In genomic region chr3:184770541-184770940, GRCh38 we compare ENCODE assay signal across 16 cellular contexts. TPM values are rescaled to one million over a fixed set of nuclear protein-coding genes. Genes with fewer than 3 reads are reported as not detected.
A peak's percentile ranks its signal among the peaks of the same experiment; 100 is the strongest.
DNase-seq lines count a peak whose midpoint lies in the region; ATAC-seq, FAIRE-seq and TF ChIP-seq lines count a peak whose summit lies in the region.
"Had no signal": no experiment of that assay in that cellular context is flagged by ENCODE, and none has a peak within 500 bp of the region (broad histone marks: within the 10 kb centered on the region; RNA-seq: fewer than 3 reads in every experiment).

No MANE protein-coding gene starts in this region.

- H3K4me1 ChIP-seq in IMR-90 (ENCODE audit: control insufficient read depth, insufficient read depth, low read length) = peaks cover 29% of the 10 kb centered on the region
- no peaks in the 10 kb centered on the region for H3K4me1 ChIP-seq in kidney (ENCODE audit: control insufficient read depth in 1 of 2, insufficient read depth in 1 of 2, low read depth in 1 of 2, low read length in 2 of 2)
- peaks cover 0 to 20% (median 6%) of the 10 kb centered on the region in 6 donors for H3K4me1 ChIP-seq in spleen
- no peaks in the 10 kb centered on the region for H3K4me1 ChIP-seq in effector memory CD4-positive, alpha-beta T cell (ENCODE audit: control insufficient read depth, insufficient read depth, low read length, poor library complexity, severe bottlenecking)

- H2AFZ ChIP-seq in IMR-90 (replicated peaks; ENCODE audit: low read length, poor library complexity) = no peak overlapping the region
- H2AFZ ChIP-seq: GM23248 had no signal

- H2BK120ac ChIP-seq in IMR-90 (ENCODE audit: low read depth, low read length) = no peak overlapping the region

- peaks cover 4% of the 10 kb centered on the region; the same call in 1 of the 2 replicates for H3K9me1 ChIP-seq in IMR-90 (ENCODE audit: insufficient read depth, low read length)

- no peaks in the 10 kb centered on the region for H3K79me1 ChIP-seq in IMR-90 (ENCODE audit: low read depth in 1 of 2, low read length in 2 of 2)

- no peak overlapping the region for H2BK20ac ChIP-seq in IMR-90 (ENCODE audit: low read depth, low read length)

- ATAC-seq in IMR-90 (ENCODE audit: low read depth) = no peak

- H3K9ac ChIP-seq in IMR-90 (ENCODE audit: low read depth, low read length) (no peak overlapping the region), kidney (ENCODE audit: low read length in 2 of 2) (no peak overlapping the region)
- H3K9ac ChIP-seq: BLaER1 treated with 17β-estradiol and CSF1 and Interleukin-3, amounts not matched to agents 10 nM and 100 nM; GM23248 had no signal

- FAIRE-seq in kidney (lab: Jason Lieb, UNC) (no peak), GM12892 (lab: Jason Lieb, UNC) (no peak)
- FAIRE-seq: GM18507 had no signal

- intact Hi-C loops in IMR-90 (cut with micrococcal nuclease) = no loop called here
- intact Hi-C loops in kidney (cut with DNase I) = no loop called here
- intact Hi-C loops in spleen (cut with DNase I; ENCODE audit: low total_unique reads) = no loop called here
- intact Hi-C loops in lower leg skin (cut with DNase I; ENCODE audit: low total_unique reads) = no loop called here

- H2BK15ac ChIP-seq in IMR-90 (ENCODE audit: low read depth, low read length) = no peak overlapping the region

- no peaks in the 10 kb centered on the region for H3K36me3 Mint-ChIP-seq in nephron progenitor cell (ENCODE audit: low read depth)

- H3K4me3 Mint-ChIP-seq in nephron progenitor cell = peak overlapping the region; percentile 49
- H3K4me3 Mint-ChIP-seq: CD4-positive, alpha-beta T cell; H9 had no signal

- H3K4me1 Mint-ChIP-seq in nephron progenitor cell = peaks cover 78% of the 10 kb centered on the region

- H3K9me3 ChIP-seq in IMR-90 (ENCODE audit: control insufficient read depth, insufficient read depth, low read length) = no peaks in the 10 kb centered on the region
- no peaks in the 10 kb centered on the region for H3K9me3 ChIP-seq in kidney (ENCODE audit: control insufficient read depth in 1 of 2, low read length in 2 of 2)
- no peaks in the 10 kb centered on the region for H3K9me3 ChIP-seq in spleen
- H3K9me3 ChIP-seq in effector memory CD4-positive, alpha-beta T cell (ENCODE audit: control insufficient read depth, low read length) = no peaks in the 10 kb centered on the region
- H3K9me3 ChIP-seq: BLaER1 treated with 17β-estradiol and CSF1 and Interleukin-3, amounts not matched to agents 10 nM and 100 nM had no signal

- no peak overlapping the region for H3K4me2 ChIP-seq in IMR-90 (ENCODE audit: low read depth, low read length)

- H3K56ac ChIP-seq in IMR-90 (ENCODE audit: extremely low read depth, insufficient read depth, low read length) = no peak overlapping the region

- DNase-seq in IMR-90 (no peak), kidney (peak; percentile 39), nephron progenitor cell (no peak), spleen (peak; percentile 66), GM20000 (ENCODE audit: low spot score) (no peak), GM12892 (ENCODE audit: insufficient read length) (no peak), lower leg skin (ENCODE audit: low spot score in 2 of 2) (no peak)
- DNase-seq in effector memory CD4-positive, alpha-beta T cell = no peak
- DNase-seq: ACHN; Calu3; CD4-positive, alpha-beta T cell; DMS 273 treated with DMSO at 0.1 percent for 48 hours; H9 had no signal

- TF ChIP-seq RAD21 in IMR-90 (IDR thresholded peaks at IDR 0.05; ENCODE audit: low read length) = no peak

- POLR2A ChIA-PET in IMR-90 (lab: Charles Lee; ENCODE audit: unreplicated experiment) = no interaction called here

- H3K23ac ChIP-seq in IMR-90 (ENCODE audit: low read depth, low read length) = no peak overlapping the region

- H3K27ac ChIP-seq in IMR-90 (ENCODE audit: insufficient read depth, low read length) (no peak overlapping the region), kidney (ENCODE audit: low read depth in 2 of 2, low read length in 2 of 2) (no peak overlapping the region), spleen (no peak overlapping the region)
- no peak overlapping the region for H3K27ac ChIP-seq in effector memory CD4-positive, alpha-beta T cell (ENCODE audit: insufficient read depth, low read length, poor library complexity, severe bottlenecking)
- H3K27ac ChIP-seq: BLaER1 treated with 17β-estradiol and CSF1 and Interleukin-3, amounts not matched to agents 10 nM and 100 nM; GM23248 had no signal

- H3K36me3 ChIP-seq in IMR-90 (ENCODE audit: control insufficient read depth, insufficient read depth, low read length) (no peaks in the 10 kb centered on the region), kidney (ENCODE audit: control insufficient read depth in 1 of 2, insufficient read depth in 2 of 2, low read length in 2 of 2) (no peaks in the 10 kb centered on the region), spleen (no peaks in the 10 kb centered on the region)
- no peaks in the 10 kb centered on the region for H3K36me3 ChIP-seq in effector memory CD4-positive, alpha-beta T cell (ENCODE audit: control insufficient read depth, insufficient read depth, low read length)
- H3K36me3 ChIP-seq: BLaER1 treated with 17β-estradiol and CSF1 and Interleukin-3, amounts not matched to agents 10 nM and 100 nM had no signal

- H3K9me3 Mint-ChIP-seq in nephron progenitor cell = no peaks in the 10 kb centered on the region
- H3K9me3 Mint-ChIP-seq: CD4-positive, alpha-beta T cell; H9 had no signal

- no peak overlapping the region for H2AK9ac ChIP-seq in IMR-90 (replicated peaks; ENCODE audit: low read depth, low read length, poor library complexity)

- no peak overlapping the region for H3K18ac ChIP-seq in IMR-90 (ENCODE audit: low read depth, low read length)

- peaks cover 17% of the 10 kb centered on the region for H3K27me3 Mint-ChIP-seq in nephron progenitor cell (ENCODE audit: low read depth, poor library complexity)

- TF ChIP-seq CTCF in IMR-90 (conservative IDR thresholded peaks at IDR 0.05; ENCODE audit: low read depth, low read length) (no peak), kidney (IDR thresholded peaks at IDR 0.05; ENCODE audit: borderline replicate concordance, extremely low read depth, insufficient read depth) (no peak), nephron progenitor cell (IDR thresholded peaks at IDR 0.05) (no peak), spleen (IDR thresholded peaks at IDR 0.05 in 8 of 11, conservative IDR thresholded peaks at IDR 0.05 in 3 of 11) (no peak), GM20000 (IDR thresholded peaks at IDR 0.05; ENCODE audit: extremely low read depth, missing control alignments) (no peak), lower leg skin (IDR thresholded peaks at IDR 0.05) (no peak)

- H4K20me1 ChIP-seq in IMR-90 (ENCODE audit: insufficient read depth, low read length) = no peaks in the 10 kb centered on the region
- H4K20me1 ChIP-seq: BLaER1 treated with 17β-estradiol and CSF1 and Interleukin-3, amounts not matched to agents 10 nM and 100 nM had no signal

- 84% methylated on average over 11 of the region's 12 CpGs; no CpG with 5 or more reads in 1 of the 2 experiments for WGBS in IMR-90 (ENCODE audit: extremely low coverage in 2 of 2, insufficient read length in 1 of 2), 2 experiments
- WGBS in spleen, 5 donors = 91 to 100% (median 92%) methylated on average over 5 to 12 of the region's 12 CpGs
- WGBS in lower leg skin, 2 donors = 88 to 89% methylated on average over 12 of the region's 12 CpGs

- no peak for TF ChIP-seq POLR2A in IMR-90 (IDR thresholded peaks at IDR 0.05; ENCODE audit: low read depth, low read length)
- TF ChIP-seq POLR2A in spleen (IDR thresholded peaks at IDR 0.05) = no peak
- TF ChIP-seq POLR2A in GM12892 (IDR thresholded peaks at IDR 0.05; ENCODE audit: low read depth, low read length) = no peak
- TF ChIP-seq POLR2A in lower leg skin (IDR thresholded peaks at IDR 0.05) = no peak

- no peak overlapping the region for H3K4ac ChIP-seq in IMR-90 (ENCODE audit: low read depth, low read length)

- no peak overlapping the region for H3K14ac ChIP-seq in IMR-90 (replicated peaks; ENCODE audit: low read depth, low read length)

- H4K5ac ChIP-seq in IMR-90 (ENCODE audit: low read depth, low read length) = no peak overlapping the region

- H4K8ac ChIP-seq in IMR-90 (ENCODE audit: low read depth in 2 of 2, low read length in 2 of 2) = no peak overlapping the region

- H2AK5ac ChIP-seq in IMR-90 (ENCODE audit: low read depth, low read length) = peak overlapping the region; percentile 54; the same call in 1 of the 2 replicates

- H3K27ac Mint-ChIP-seq in nephron progenitor cell = no peak overlapping the region
- H3K27ac Mint-ChIP-seq: CD4-positive, alpha-beta T cell; H9 had no signal

- no TSS peak for BruUV-seq in IMR-90 (replicated peaks; lab: Mats Ljungman, UMichigan)

- H3K4me3 ChIP-seq in IMR-90 (ENCODE audit: insufficient read depth, low read depth, low read length) (no peak overlapping the region), kidney (ENCODE audit: low read length in 2 of 2) (no peak overlapping the region), spleen (no peak overlapping the region), lower leg skin (ENCODE audit: low read depth, poor library complexity, severe bottlenecking) (no peak overlapping the region)
- no peak overlapping the region for H3K4me3 ChIP-seq in effector memory CD4-positive, alpha-beta T cell (ENCODE audit: insufficient read depth, low read depth, low read length, poor library complexity, severe bottlenecking)
- H3K4me3 ChIP-seq: BLaER1 treated with 17β-estradiol and CSF1 and Interleukin-3, amounts not matched to agents 10 nM and 100 nM; GM23248 had no signal

- dilution Hi-C loops in IMR-90 (cut with HindIII; ENCODE audit: low sequenced_read_pairs, unreplicated experiment) = no loop called here

- H3K27me3 ChIP-seq in IMR-90 (ENCODE audit: control insufficient read depth, insufficient read depth, low read length) (no peaks in the 10 kb centered on the region), spleen (replicated peaks in 1 of 7) (peaks cover 0 to 8% (median 0%) of the 10 kb centered on the region in 7 donors)
- no peaks in the 10 kb centered on the region for H3K27me3 ChIP-seq in effector memory CD4-positive, alpha-beta T cell (replicated peaks; ENCODE audit: control insufficient read depth, insufficient read depth, low read length, poor library complexity, severe bottlenecking)
- H3K27me3 ChIP-seq: BLaER1 treated with 17β-estradiol and CSF1 and Interleukin-3, amounts not matched to agents 10 nM and 100 nM had no signal

- no peak overlapping the region for H4K91ac ChIP-seq in IMR-90 (ENCODE audit: insufficient read depth, low read depth, low read length)

- in situ Hi-C loops in IMR-90 (cut with MboI; ENCODE audit: low sequenced_read_pairs) = loop anchor here (10.0 kb wide), 1 partner anchor 396 kb away; the partner anchor contains the start of gene THPO

- no peak overlapping the region for H2BK5ac ChIP-seq in IMR-90 (ENCODE audit: low read depth, low read length, poor library complexity, severe bottlenecking)

- CTCF ChIA-PET in IMR-90 (lab: Yijun Ruan, JAX) = no interaction called here

RNA-seq across cellular contexts. Expression of gene VPS8, which starts 41.4 kb away (rescaled TPM):
- total RNA-seq in IMR-90 (2012; rRNA removed) = 52.5 and 56.1 TPM in 2 replicates
- 13.1 and 14.0 TPM in 2 replicates for polyA plus RNA-seq in IMR-90 (2012; rRNA removed)
- polyA plus RNA-seq in IMR-90 (2012; cell fraction: cytosol; rRNA removed) = 1.9 and 3.2 TPM in 2 replicates
- polyA plus RNA-seq in IMR-90 (2012; cell fraction: nucleus; rRNA removed; ENCODE audit: low replicate concordance) = 11.9 and 55.8 TPM in 2 replicates
- 55.0 TPM for total RNA-seq in kidney
- 10.8 TPM for polyA plus RNA-seq in kidney (ENCODE audit: insufficient read depth, low read depth, low replicate concordance)
- total RNA-seq in spleen = 100 to 1,000 TPM in 5 of 7 donors, 10 to 100 TPM in 2; 88.6 to 169 (median 109) TPM
- polyA plus RNA-seq in spleen = 10 to 100 TPM in 2 of 3 donors, 1 to 10 TPM in 1; 9.1 to 12.0 (median 11.6) TPM
- polyA plus RNA-seq in GM12892 (2012; ENCODE audit: missing spikeins) = 13.2 TPM
- total RNA-seq in lower leg skin = 10 to 100 TPM; 31.4 to 67.7 (median 55.1) TPM

RNA-seq across cellular contexts. Expression of gene MAGEF1, which starts 58.7 kb away (rescaled TPM):
- 10.6 and 16.4 TPM in 2 replicates for total RNA-seq in IMR-90 (2012; rRNA removed)
- 18.3 and 19.4 TPM in 2 replicates for polyA plus RNA-seq in IMR-90 (2012; rRNA removed)
- polyA plus RNA-seq in IMR-90 (2012; cell fraction: cytosol; rRNA removed) = 19.1 and 19.8 TPM in 2 replicates
- polyA plus RNA-seq in IMR-90 (2012; cell fraction: nucleus; rRNA removed; ENCODE audit: low replicate concordance) = 6.1 and 8.7 TPM in 2 replicates
- total RNA-seq in kidney = 37.9 TPM
- polyA plus RNA-seq in kidney (ENCODE audit: insufficient read depth, low read depth, low replicate concordance) = 50.0 TPM
- 10 to 100 TPM; 16.5 to 22.6 (median 19.0) TPM for total RNA-seq in spleen
- polyA plus RNA-seq in spleen = 10 to 100 TPM; 36.2 to 42.1 (median 38.1) TPM
- polyA plus RNA-seq in GM12892 (2012; ENCODE audit: missing spikeins) = 17.8 TPM
- total RNA-seq in lower leg skin = 10 to 100 TPM; 32.5 to 44.3 (median 42.8) TPM

Comparison
In these comparisons a context has a peak if more than half of its experiments do, and no peak if none do; other contexts are left out.
1. DNase-seq: peak in kidney (single experiment) and spleen (single experiment); none in IMR-90 (single experiment), nephron progenitor cell (single experiment), GM20000 (single experiment), effector memory CD4-positive, alpha-beta T cell (0 of 3), GM12892 (single experiment) and lower leg skin (0 of 2).